ENCODE assay signal across 8 cellular contexts in genomic region chr11:2901854-2902783, GRCh38. TPM values are rescaled to one million over a fixed set of nuclear protein-coding genes. Genes with fewer than 3 reads are reported as not detected.
DNase-seq lines count a peak whose midpoint lies in the region; ATAC-seq, FAIRE-seq and TF ChIP-seq lines count a peak whose summit lies in the region.

No MANE protein-coding gene starts in this region.

- 4% methylated on average over 48 of the region's 58 CpGs for WGBS in prostate gland

- peak overlapping the region; percentile 79 for H3K4me3 Mint-ChIP-seq in HFFc6
- H3K4me3 Mint-ChIP-seq in activated naive CD8-positive, alpha-beta T cell treated with anti-CD3 and anti-CD28 coated beads, Interleukin-2, amount 50 U/mL, for 24 hours: peak overlapping the region; percentile 67

- H3K27me3 ChIP-seq in SU-DHL-6 (ENCODE audit: low read length) (no peaks in the 10 kb centered on the region), prostate gland (replicated peaks; ENCODE audit: insufficient read depth) (no peaks in the 10 kb centered on the region)

- ATAC-seq in activated naive CD8-positive, alpha-beta T cell treated with anti-CD3 and anti-CD28 coated beads, Interleukin-2, amount 50 U/mL, for 24 hours: peak; percentile 93
- ATAC-seq in left cardiac atrium: peak; percentile 91 to 94

- H3K9me2 ChIP-seq in SU-DHL-6 (replicated peaks; ENCODE audit: insufficient read depth, low read length): no peaks in the 10 kb centered on the region

- H3K36me3 ChIP-seq in SU-DHL-6 (ENCODE audit: low read length): no peaks in the 10 kb centered on the region
- no peaks in the 10 kb centered on the region for H3K36me3 ChIP-seq in prostate gland

- H3K79me2 ChIP-seq in SU-DHL-6 (ENCODE audit: insufficient read depth, low read length): no peaks in the 10 kb centered on the region

- H3K36me3 Mint-ChIP-seq in HFFc6 (ENCODE audit: low read depth): peaks cover 26% of the 10 kb centered on the region
- peaks cover 9% of the 10 kb centered on the region for H3K36me3 Mint-ChIP-seq in activated naive CD8-positive, alpha-beta T cell treated with anti-CD3 and anti-CD28 coated beads, Interleukin-2, amount 50 U/mL, for 24 hours (ENCODE audit: low read depth)

- 0 out of 2 replicates have a peak, but pooled peaks cover 3% of the 10 kb centered on the region for H3F3A ChIP-seq in SU-DHL-6 (ENCODE audit: insufficient read depth)

- peak overlapping the region; percentile 64 for H3K9ac ChIP-seq in SU-DHL-6 (ENCODE audit: low read length)

- TF ChIP-seq CTCF in GM10248 (IDR thresholded peaks at IDR 0.05; ENCODE audit: control extremely low read depth, extremely low read depth, low read depth, missing control alignments) (no peak), HFFc6 (IDR thresholded peaks at IDR 0.05) (no peak), SU-DHL-6 (IDR thresholded peaks at IDR 0.05; ENCODE audit: insufficient read depth, low read length, poor library complexity, severe bottlenecking) (no peak), prostate gland (IDR thresholded peaks at IDR 0.05) (no peak)

- DNase-seq in GM10248 (ENCODE audit: extremely low spot score) (peak; percentile 99), HFFc6 (peak; percentile 90), NAMALWA (ENCODE audit: low spot score) (peak; percentile 93), left cardiac atrium (peak; percentile 96), prostate gland (ENCODE audit: low spot score) (peak; percentile 98), urothelium cell line (ENCODE audit: low spot score) (peak; percentile 97)
- peak; percentile 95 for DNase-seq in activated naive CD8-positive, alpha-beta T cell treated with anti-CD3 and anti-CD28 coated beads, Interleukin-2, amount 50 U/mL, for 24 hours

- intact Hi-C loops in left cardiac atrium (cut with DNase I): no loop called here
- intact Hi-C loops in prostate gland (cut with DNase I): no loop called here

- H3K27me3 Mint-ChIP-seq in HFFc6 (ENCODE audit: insufficient read depth): no peaks in the 10 kb centered on the region; the same call in 1 of the 2 replicates
- H3K27me3 Mint-ChIP-seq in activated naive CD8-positive, alpha-beta T cell treated with anti-CD3 and anti-CD28 coated beads, Interleukin-2, amount 50 U/mL, for 24 hours: no peaks in the 10 kb centered on the region

- peaks cover 37% of the 10 kb centered on the region for H3K4me1 Mint-ChIP-seq in HFFc6 (ENCODE audit: low read depth)
- peaks cover 37% of the 10 kb centered on the region for H3K4me1 Mint-ChIP-seq in activated naive CD8-positive, alpha-beta T cell treated with anti-CD3 and anti-CD28 coated beads, Interleukin-2, amount 50 U/mL, for 24 hours

- TF ChIP-seq POLR2A in prostate gland (IDR thresholded peaks at IDR 0.05): peak; percentile 66

- no peak for FAIRE-seq in urothelium cell line (lab: Jason Lieb, UNC)

- H3K4me3 ChIP-seq in SU-DHL-6 (ENCODE audit: insufficient read depth, low read length, poor library complexity, severe bottlenecking) (peak overlapping the region; percentile 64), prostate gland (peak overlapping the region; percentile 51 to 66)

- peaks cover 18% of the 10 kb centered on the region for H3K4me1 ChIP-seq in prostate gland (replicated peaks)

- H4K20me1 ChIP-seq in SU-DHL-6 (ENCODE audit: low read depth, low read length): no peaks in the 10 kb centered on the region

- POLR2A ChIA-PET in GM10248 (lab: Yijun Ruan, JAX): interaction anchor here (0.6 to 0.8 kb wide), 3 partner anchors 180 to 797 kb away, joined by 3 to 4 read pairs (median 3); no protein-coding TSS in a partner anchor

- CTCF ChIA-PET in GM10248 (lab: Yijun Ruan, JAX): interaction anchor here (2.6 to 6.7 kb wide), 3 partner anchors 11 to 369 kb away, joined by 9 to 60 read pairs (median 13); no protein-coding TSS in a partner anchor

- H2AFZ ChIP-seq in SU-DHL-6 (ENCODE audit: low read depth, low read length, severe bottlenecking): peak overlapping the region; percentile 78

- H3K27ac ChIP-seq in SU-DHL-6 (ENCODE audit: low read depth, low read length) (no peak overlapping the region), prostate gland (peak overlapping the region; percentile 88 to 94)

- peak overlapping the region; percentile 49 for H3K27ac Mint-ChIP-seq in HFFc6
- H3K27ac Mint-ChIP-seq in activated naive CD8-positive, alpha-beta T cell treated with anti-CD3 and anti-CD28 coated beads, Interleukin-2, amount 50 U/mL, for 24 hours: peak overlapping the region; percentile 64

- H3K9me3 Mint-ChIP-seq in HFFc6: peaks cover 11% of the 10 kb centered on the region; the same call in 1 of the 2 replicates
- H3K9me3 Mint-ChIP-seq in activated naive CD8-positive, alpha-beta T cell treated with anti-CD3 and anti-CD28 coated beads, Interleukin-2, amount 50 U/mL, for 24 hours: peaks cover 4% of the 10 kb centered on the region

- H3K9me3 ChIP-seq in SU-DHL-6 (ENCODE audit: insufficient read depth, low read length) (no peaks in the 10 kb centered on the region), prostate gland (no peaks in the 10 kb centered on the region)

- H3K4me2 ChIP-seq in SU-DHL-6 (ENCODE audit: low read depth, low read length, poor library complexity, severe bottlenecking): peak overlapping the region; percentile 84

RNA-seq across cellular contexts. Expression of gene CDKN1C, which starts 16.5 kb away (rescaled TPM):
- under 1 TPM in 2 of 6 experiments, not detected in 4; 0.17 to 0.24 TPM for total RNA-seq in HFFc6 (2021; fragmentation: NEBNext Ultra II Directional; extraction: Animal tissue kit (Norgen Biotek cat#: 25700))
- 10 to 100 TPM; 23.3 to 44.2 TPM for total RNA-seq in left cardiac atrium
- total RNA-seq in prostate gland: 10 to 100 TPM; 36.5 to 42.7 TPM

RNA-seq across cellular contexts. Expression of gene PHLDA2, which starts 27.1 kb away (rescaled TPM):
- total RNA-seq in HFFc6 (2021; fragmentation: NEBNext Ultra II Directional; extraction: Animal tissue kit (Norgen Biotek cat#: 25700)): 100 to 1,000 TPM; 102 to 149 (median 125) TPM
- total RNA-seq in left cardiac atrium (1 to 10 TPM; 2.2 to 3.4 TPM), prostate gland (10 to 100 TPM; 12.4 to 20.4 TPM)

Comparison
In these comparisons a context has a peak if more than half of its experiments do, and no peak if none do; other contexts are left out.
1. RNA of gene CDKN1C, which starts 16.5 kb away (total RNA-seq): 23.3 to 44.2 TPM in left cardiac atrium and 36.5 to 42.7 TPM in prostate gland; 0.17 to 0.24 TPM in HFFc6; every median in the first group is over 10 times any median in the second.
2. RNA of gene PHLDA2, which starts 27.1 kb away (total RNA-seq): 102 to 149 TPM in HFFc6; 12.4 to 20.4 TPM in prostate gland and 2.2 to 3.4 TPM in left cardiac atrium; every median in the first group is over 4 times any median in the second.
3. Peak in every context shown above with its lines, with median percentiles within 50 percentile points of each other: DNase-seq.